In the genomic region with DNA sequence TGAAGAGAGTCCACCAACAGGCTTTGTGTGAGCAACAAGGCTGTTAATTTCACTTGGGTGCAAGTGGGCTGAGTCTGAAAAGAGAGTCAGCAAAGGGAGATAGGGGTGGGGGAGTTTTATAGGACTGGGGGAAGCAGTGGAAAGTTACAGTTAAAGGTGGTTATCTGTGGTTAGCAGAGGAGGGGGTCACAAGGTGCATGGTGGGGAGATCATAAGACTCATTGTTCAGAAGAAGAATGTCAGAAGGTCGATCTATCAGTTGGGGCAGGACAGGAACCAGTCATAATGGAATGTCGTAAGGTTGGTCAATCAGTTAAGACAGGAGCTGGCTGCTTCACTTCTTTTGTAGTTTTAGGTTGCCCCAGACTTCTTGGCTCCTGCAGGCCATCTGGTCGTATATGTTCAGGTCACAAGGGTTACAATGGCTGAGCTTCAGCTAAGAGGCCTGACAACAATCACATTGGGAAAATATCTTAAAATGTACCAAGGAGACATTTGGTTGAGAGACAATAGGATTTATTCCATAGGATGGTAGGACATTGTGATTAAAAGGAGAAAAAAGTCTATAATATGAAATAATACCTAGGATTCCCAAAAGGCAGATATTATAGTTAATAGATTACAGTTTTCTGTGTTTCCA, we compare ENCODE assay signal across 1 cellular context.
TF ChIP-seq lines count a peak whose summit lies in the region.

No MANE protein-coding gene starts in this region.

TF ChIP-seq in H1, 55 proteins besides CTCF, POLR2A, EP300 and RAD21:
- TF ChIP-seq GTF2F1 (IDR thresholded peaks at IDR 0.05; ENCODE audit: borderline replicate concordance, low read depth, low read length) (no peak), HDAC6 (IDR thresholded peaks at IDR 0.05; ENCODE audit: low read depth, low read length) (no peak), CHD2 (IDR thresholded peaks at IDR 0.05; ENCODE audit: low read length) (no peak), CBX5 (IDR thresholded peaks at IDR 0.05; ENCODE audit: low read depth, low read length) (no peak), RFX5 (IDR thresholded peaks at IDR 0.05; ENCODE audit: borderline replicate concordance, low read depth, low read length) (no peak), YY1 (IDR thresholded peaks at IDR 0.05; ENCODE audit: low read depth, low read length) (no peak), CTBP2 (IDR thresholded peaks at IDR 0.05; ENCODE audit: borderline replicate concordance, insufficient read depth, insufficient read length, low read length) (no peak), SIN3A (conservative IDR thresholded peaks at IDR 0.05 in 1 of 2, IDR thresholded peaks at IDR 0.05 in 1 of 2; ENCODE audit: low read depth in 1 of 2, low read length in 2 of 2) (no peak), TEAD4 (IDR thresholded peaks at IDR 0.05; ENCODE audit: low read depth, low read length) (no peak), KDM5A (IDR thresholded peaks at IDR 0.05; ENCODE audit: low read length) (no peak)
- TF ChIP-seq, protein P1, sequence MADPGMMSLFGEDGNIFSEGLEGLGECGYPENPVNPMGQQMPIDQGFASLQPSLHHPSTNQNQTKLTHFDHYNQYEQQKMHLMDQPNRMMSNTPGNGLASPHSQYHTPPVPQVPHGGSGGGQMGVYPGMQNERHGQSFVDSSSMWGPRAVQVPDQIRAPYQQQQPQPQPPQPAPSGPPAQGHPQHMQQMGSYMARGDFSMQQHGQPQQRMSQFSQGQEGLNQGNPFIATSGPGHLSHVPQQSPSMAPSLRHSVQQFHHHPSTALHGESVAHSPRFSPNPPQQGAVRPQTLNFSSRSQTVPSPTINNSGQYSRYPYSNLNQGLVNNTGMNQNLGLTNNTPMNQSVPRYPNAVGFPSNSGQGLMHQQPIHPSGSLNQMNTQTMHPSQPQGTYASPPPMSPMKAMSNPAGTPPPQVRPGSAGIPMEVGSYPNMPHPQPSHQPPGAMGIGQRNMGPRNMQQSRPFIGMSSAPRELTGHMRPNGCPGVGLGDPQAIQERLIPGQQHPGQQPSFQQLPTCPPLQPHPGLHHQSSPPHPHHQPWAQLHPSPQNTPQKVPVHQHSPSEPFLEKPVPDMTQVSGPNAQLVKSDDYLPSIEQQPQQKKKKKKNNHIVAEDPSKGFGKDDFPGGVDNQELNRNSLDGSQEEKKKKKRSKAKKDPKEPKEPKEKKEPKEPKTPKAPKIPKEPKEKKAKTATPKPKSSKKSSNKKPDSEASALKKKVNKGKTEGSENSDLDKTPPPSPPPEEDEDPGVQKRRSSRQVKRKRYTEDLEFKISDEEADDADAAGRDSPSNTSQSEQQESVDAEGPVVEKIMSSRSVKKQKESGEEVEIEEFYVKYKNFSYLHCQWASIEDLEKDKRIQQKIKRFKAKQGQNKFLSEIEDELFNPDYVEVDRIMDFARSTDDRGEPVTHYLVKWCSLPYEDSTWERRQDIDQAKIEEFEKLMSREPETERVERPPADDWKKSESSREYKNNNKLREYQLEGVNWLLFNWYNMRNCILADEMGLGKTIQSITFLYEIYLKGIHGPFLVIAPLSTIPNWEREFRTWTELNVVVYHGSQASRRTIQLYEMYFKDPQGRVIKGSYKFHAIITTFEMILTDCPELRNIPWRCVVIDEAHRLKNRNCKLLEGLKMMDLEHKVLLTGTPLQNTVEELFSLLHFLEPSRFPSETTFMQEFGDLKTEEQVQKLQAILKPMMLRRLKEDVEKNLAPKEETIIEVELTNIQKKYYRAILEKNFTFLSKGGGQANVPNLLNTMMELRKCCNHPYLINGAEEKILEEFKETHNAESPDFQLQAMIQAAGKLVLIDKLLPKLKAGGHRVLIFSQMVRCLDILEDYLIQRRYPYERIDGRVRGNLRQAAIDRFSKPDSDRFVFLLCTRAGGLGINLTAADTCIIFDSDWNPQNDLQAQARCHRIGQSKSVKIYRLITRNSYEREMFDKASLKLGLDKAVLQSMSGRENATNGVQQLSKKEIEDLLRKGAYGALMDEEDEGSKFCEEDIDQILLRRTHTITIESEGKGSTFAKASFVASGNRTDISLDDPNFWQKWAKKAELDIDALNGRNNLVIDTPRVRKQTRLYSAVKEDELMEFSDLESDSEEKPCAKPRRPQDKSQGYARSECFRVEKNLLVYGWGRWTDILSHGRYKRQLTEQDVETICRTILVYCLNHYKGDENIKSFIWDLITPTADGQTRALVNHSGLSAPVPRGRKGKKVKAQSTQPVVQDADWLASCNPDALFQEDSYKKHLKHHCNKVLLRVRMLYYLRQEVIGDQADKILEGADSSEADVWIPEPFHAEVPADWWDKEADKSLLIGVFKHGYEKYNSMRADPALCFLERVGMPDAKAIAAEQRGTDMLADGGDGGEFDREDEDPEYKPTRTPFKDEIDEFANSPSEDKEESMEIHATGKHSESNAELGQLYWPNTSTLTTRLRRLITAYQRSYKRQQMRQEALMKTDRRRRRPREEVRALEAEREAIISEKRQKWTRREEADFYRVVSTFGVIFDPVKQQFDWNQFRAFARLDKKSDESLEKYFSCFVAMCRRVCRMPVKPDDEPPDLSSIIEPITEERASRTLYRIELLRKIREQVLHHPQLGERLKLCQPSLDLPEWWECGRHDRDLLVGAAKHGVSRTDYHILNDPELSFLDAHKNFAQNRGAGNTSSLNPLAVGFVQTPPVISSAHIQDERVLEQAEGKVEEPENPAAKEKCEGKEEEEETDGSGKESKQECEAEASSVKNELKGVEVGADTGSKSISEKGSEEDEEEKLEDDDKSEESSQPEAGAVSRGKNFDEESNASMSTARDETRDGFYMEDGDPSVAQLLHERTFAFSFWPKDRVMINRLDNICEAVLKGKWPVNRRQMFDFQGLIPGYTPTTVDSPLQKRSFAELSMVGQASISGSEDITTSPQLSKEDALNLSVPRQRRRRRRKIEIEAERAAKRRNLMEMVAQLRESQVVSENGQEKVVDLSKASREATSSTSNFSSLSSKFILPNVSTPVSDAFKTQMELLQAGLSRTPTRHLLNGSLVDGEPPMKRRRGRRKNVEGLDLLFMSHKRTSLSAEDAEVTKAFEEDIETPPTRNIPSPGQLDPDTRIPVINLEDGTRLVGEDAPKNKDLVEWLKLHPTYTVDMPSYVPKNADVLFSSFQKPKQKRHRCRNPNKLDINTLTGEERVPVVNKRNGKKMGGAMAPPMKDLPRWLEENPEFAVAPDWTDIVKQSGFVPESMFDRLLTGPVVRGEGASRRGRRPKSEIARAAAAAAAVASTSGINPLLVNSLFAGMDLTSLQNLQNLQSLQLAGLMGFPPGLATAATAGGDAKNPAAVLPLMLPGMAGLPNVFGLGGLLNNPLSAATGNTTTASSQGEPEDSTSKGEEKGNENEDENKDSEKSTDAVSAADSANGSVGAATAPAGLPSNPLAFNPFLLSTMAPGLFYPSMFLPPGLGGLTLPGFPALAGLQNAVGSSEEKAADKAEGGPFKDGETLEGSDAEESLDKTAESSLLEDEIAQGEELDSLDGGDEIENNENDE (IDR thresholded peaks at IDR 0.05; ENCODE audit: insufficient replicate concordance, low read length) = no peak
